In genomic region chr12:120157678-120158077, GRCh38 we compare ENCODE assay signal across 18 cellular contexts. TPM values are rescaled to one million over a fixed set of nuclear protein-coding genes. Genes with fewer than 3 reads are reported as not detected.
DNase-seq lines count a peak whose midpoint lies in the region; ATAC-seq and TF ChIP-seq lines count a peak whose summit lies in the region.
"Had no signal": no experiment of that assay in that cellular context is flagged by ENCODE, and none has a peak within 500 bp of the region (broad histone marks: within the 10 kb centered on the region; RNA-seq: fewer than 3 reads in every experiment).

No MANE protein-coding gene starts in this region.

- H3K27ac Mint-ChIP-seq in activated CD4-positive, alpha-beta memory T cell treated with anti-CD3 and anti-CD28 coated beads, Interleukin-2, amount 10 ng/mL, durations not matched to agents 7 days and 5 days, result peak overlapping the region; percentile 85
- H3K27ac Mint-ChIP-seq in activated CD4-positive, alpha-beta memory T cell treated with anti-CD3 and anti-CD28 coated beads for 36 hours, result no peak overlapping the region
- H3K27ac Mint-ChIP-seq in activated T-helper 17 cell treated with anti-CD3 and anti-CD28 coated beads, Interleukin-2, amount 50 U/mL, for 72 hours, result peak overlapping the region; percentile 48

- 82% methylated on average over 11 of the region's 11 CpGs for WGBS in lower leg skin, 2 donors

- no peaks in the 10 kb centered on the region for H3K9me3 Mint-ChIP-seq in activated CD4-positive, alpha-beta memory T cell treated with anti-CD3 and anti-CD28 coated beads, Interleukin-2, amount 10 ng/mL, durations not matched to agents 7 days and 5 days
- no peaks in the 10 kb centered on the region for H3K9me3 Mint-ChIP-seq in activated CD4-positive, alpha-beta memory T cell treated with anti-CD3 and anti-CD28 coated beads for 36 hours
- no peaks in the 10 kb centered on the region for H3K9me3 Mint-ChIP-seq in activated T-helper 17 cell treated with anti-CD3 and anti-CD28 coated beads, Interleukin-2, amount 50 U/mL, for 72 hours
- H3K9me3 Mint-ChIP-seq: CD14-positive monocyte; CD8-positive, alpha-beta memory T cell; H9 had no signal

- TF ChIP-seq POLR2A in lower leg skin (IDR thresholded peaks at IDR 0.05), result no peak

- DNase-seq in activated CD4-positive, alpha-beta memory T cell treated with anti-CD3 and anti-CD28 coated beads, Interleukin-2, amount 10 ng/mL, durations not matched to agents 7 days and 5 days, result no peak
- no peak for DNase-seq in activated CD4-positive, alpha-beta memory T cell treated with anti-CD3 and anti-CD28 coated beads for 36 hours
- peak; percentile 50 for DNase-seq in islet precursor cell
- no peak for DNase-seq in NCI-H2029 treated with DMSO at 0.1 percent for 48 hours (lab: John Stamatoyannopoulos, UW)
- no peak for DNase-seq in cerebellar nuclear complex (lab: John Stamatoyannopoulos, UW)
- no peak for DNase-seq in lower leg skin (ENCODE audit: low spot score in 2 of 2)
- DNase-seq: 8988T; CD8-positive, alpha-beta memory T cell; COR-L47; DMS 273 treated with DMSO at 0.1 percent for 48 hours; DMS53; DND-41; EL; H9 had no signal

- H3K4me1 Mint-ChIP-seq in activated CD4-positive, alpha-beta memory T cell treated with anti-CD3 and anti-CD28 coated beads, Interleukin-2, amount 10 ng/mL, durations not matched to agents 7 days and 5 days, result peaks cover 19% of the 10 kb centered on the region
- no peaks in the 10 kb centered on the region for H3K4me1 Mint-ChIP-seq in activated CD4-positive, alpha-beta memory T cell treated with anti-CD3 and anti-CD28 coated beads for 36 hours (ENCODE audit: low read depth)
- H3K4me1 Mint-ChIP-seq in activated T-helper 17 cell treated with anti-CD3 and anti-CD28 coated beads, Interleukin-2, amount 50 U/mL, for 72 hours, result no peaks in the 10 kb centered on the region
- H3K4me1 Mint-ChIP-seq: CD14-positive monocyte, H9 had no signal

- peaks cover 82% of the 10 kb centered on the region for H3K36me3 Mint-ChIP-seq in activated CD4-positive, alpha-beta memory T cell treated with anti-CD3 and anti-CD28 coated beads, Interleukin-2, amount 10 ng/mL, durations not matched to agents 7 days and 5 days (ENCODE audit: low read depth)
- H3K36me3 Mint-ChIP-seq in activated CD4-positive, alpha-beta memory T cell treated with anti-CD3 and anti-CD28 coated beads for 36 hours, result peaks cover 68% of the 10 kb centered on the region
- peaks cover 100% of the 10 kb centered on the region for H3K36me3 Mint-ChIP-seq in activated T-helper 17 cell treated with anti-CD3 and anti-CD28 coated beads, Interleukin-2, amount 50 U/mL, for 72 hours (ENCODE audit: low read depth)

- CTCF ChIA-PET in activated CD4-positive, alpha-beta memory T cell treated with anti-CD3 and anti-CD28 coated beads, Interleukin-2, amount 10 ng/mL, durations not matched to agents 7 days and 5 days (lab: Charles Lee), result no interaction called here
- CTCF ChIA-PET in activated CD4-positive, alpha-beta memory T cell treated with anti-CD3 and anti-CD28 coated beads for 36 hours (lab: Charles Lee), result no interaction called here

- ATAC-seq in activated T-helper 17 cell treated with anti-CD3 and anti-CD28 coated beads, Interleukin-2, amount 50 U/mL, for 72 hours (replicated peaks), result no peak
- ATAC-seq: GM12878 had no signal

- no peak overlapping the region for H3K4me3 ChIP-seq in lower leg skin (ENCODE audit: low read depth, poor library complexity, severe bottlenecking)
- H3K4me3 ChIP-seq: BLaER1, GM12878 had no signal

- H3K4me3 Mint-ChIP-seq in activated CD4-positive, alpha-beta memory T cell treated with anti-CD3 and anti-CD28 coated beads, Interleukin-2, amount 10 ng/mL, durations not matched to agents 7 days and 5 days, result no peak overlapping the region
- no peak overlapping the region for H3K4me3 Mint-ChIP-seq in activated CD4-positive, alpha-beta memory T cell treated with anti-CD3 and anti-CD28 coated beads for 36 hours
- no peak overlapping the region for H3K4me3 Mint-ChIP-seq in activated T-helper 17 cell treated with anti-CD3 and anti-CD28 coated beads, Interleukin-2, amount 50 U/mL, for 72 hours
- H3K4me3 Mint-ChIP-seq: CD14-positive monocyte, H9 had no signal

- intact Hi-C loops in activated CD4-positive, alpha-beta memory T cell treated with anti-CD3 and anti-CD28 coated beads for 36 hours (cut with micrococcal nuclease), result no loop called here
- intact Hi-C loops in lower leg skin (cut with DNase I; ENCODE audit: low total_unique reads), result no loop called here

- H3K27me3 Mint-ChIP-seq in activated CD4-positive, alpha-beta memory T cell treated with anti-CD3 and anti-CD28 coated beads, Interleukin-2, amount 10 ng/mL, durations not matched to agents 7 days and 5 days, result no peaks in the 10 kb centered on the region
- no peaks in the 10 kb centered on the region for H3K27me3 Mint-ChIP-seq in activated CD4-positive, alpha-beta memory T cell treated with anti-CD3 and anti-CD28 coated beads for 36 hours
- no peaks in the 10 kb centered on the region for H3K27me3 Mint-ChIP-seq in activated T-helper 17 cell treated with anti-CD3 and anti-CD28 coated beads, Interleukin-2, amount 50 U/mL, for 72 hours
- H3K27me3 Mint-ChIP-seq: CD8-positive, alpha-beta memory T cell had no signal

- TF ChIP-seq CTCF in lower leg skin (IDR thresholded peaks at IDR 0.05), result no peak

- POLR2A ChIA-PET in activated CD4-positive, alpha-beta memory T cell treated with anti-CD3 and anti-CD28 coated beads, Interleukin-2, amount 10 ng/mL, durations not matched to agents 7 days and 5 days (lab: Charles Lee), result no interaction called here
- POLR2A ChIA-PET in activated CD4-positive, alpha-beta memory T cell treated with anti-CD3 and anti-CD28 coated beads for 36 hours (lab: Charles Lee), result no interaction called here

RNA-seq across cellular contexts. Expression of gene GCN1, which starts 36.8 kb away (rescaled TPM):
- 10 to 100 TPM; 86.0 to 94.3 TPM for total RNA-seq in activated CD4-positive, alpha-beta memory T cell treated with anti-CD3 and anti-CD28 coated beads, Interleukin-2, amount 10 ng/mL, durations not matched to agents 7 days and 5 days
- total RNA-seq in activated CD4-positive, alpha-beta memory T cell treated with anti-CD3 and anti-CD28 coated beads for 36 hours, result 100 to 1,000 TPM; 121 TPM
- total RNA-seq in activated T-helper 17 cell treated with anti-CD3 and anti-CD28 coated beads, Interleukin-2, amount 50 U/mL, for 72 hours, result 100 to 1,000 TPM in 1 of 2 donors, 10 to 100 TPM in 1; 94.4 to 177 TPM
- total RNA-seq in lower leg skin, result 100 to 1,000 TPM in 1 of 4 donors, 10 to 100 TPM in 3; 37.8 to 115 (median 50.8) TPM

RNA-seq across cellular contexts. Expression of gene RAB35, which starts 41.1 kb away (rescaled TPM):
- total RNA-seq in activated CD4-positive, alpha-beta memory T cell treated with anti-CD3 and anti-CD28 coated beads, Interleukin-2, amount 10 ng/mL, durations not matched to agents 7 days and 5 days, result 10 to 100 TPM; 78.5 to 84.0 TPM
- total RNA-seq in activated CD4-positive, alpha-beta memory T cell treated with anti-CD3 and anti-CD28 coated beads for 36 hours, result 10 to 100 TPM; 62.1 to 66.4 TPM
- 10 to 100 TPM; 43.8 to 76.4 TPM for total RNA-seq in activated T-helper 17 cell treated with anti-CD3 and anti-CD28 coated beads, Interleukin-2, amount 50 U/mL, for 72 hours
- total RNA-seq in lower leg skin, result 10 to 100 TPM; 31.5 to 39.5 (median 33.8) TPM

RNA-seq across cellular contexts. Expression of gene RPLP0, which starts 43.2 kb away (rescaled TPM):
- 1,000 to 10,000 TPM; 1,823 to 1,853 TPM for total RNA-seq in activated CD4-positive, alpha-beta memory T cell treated with anti-CD3 and anti-CD28 coated beads, Interleukin-2, amount 10 ng/mL, durations not matched to agents 7 days and 5 days
- total RNA-seq in activated CD4-positive, alpha-beta memory T cell treated with anti-CD3 and anti-CD28 coated beads for 36 hours, result 1,000 to 10,000 TPM; 4,273 to 4,368 TPM
- total RNA-seq in activated T-helper 17 cell treated with anti-CD3 and anti-CD28 coated beads, Interleukin-2, amount 50 U/mL, for 72 hours, result 1,000 to 10,000 TPM; 3,687 to 4,380 TPM
- total RNA-seq in lower leg skin, result 1,000 to 10,000 TPM; 2,664 to 4,654 (median 3,612) TPM
